9 cellular contexts compared by ENCODE assay signal in the genomic region with DNA sequence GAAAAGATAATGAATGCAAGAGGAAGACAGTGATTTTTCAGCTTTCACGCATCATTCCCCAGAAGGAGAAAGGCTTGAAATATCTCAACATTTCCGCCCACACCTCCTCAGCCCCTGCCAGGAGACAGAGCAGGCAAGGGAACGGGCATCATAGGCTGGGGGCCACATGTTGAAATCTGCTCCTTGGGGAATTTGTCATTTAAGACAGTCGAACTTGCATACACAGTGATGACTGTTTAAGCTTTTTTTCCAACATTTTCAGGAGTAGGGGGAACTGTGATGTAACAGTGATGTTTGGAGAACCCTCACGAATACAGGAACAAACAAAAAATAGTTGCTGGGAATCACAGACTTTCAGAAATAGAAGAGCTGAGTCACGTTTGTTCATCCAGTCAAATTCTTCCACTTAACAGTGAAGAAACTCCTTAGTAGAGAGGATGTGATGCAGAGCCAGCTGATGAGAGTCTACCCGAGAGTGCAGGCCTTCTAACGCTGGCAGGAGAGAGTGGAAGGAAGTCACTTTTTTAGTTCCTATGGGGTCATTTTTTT.
DNase-seq lines count a peak whose midpoint lies in the region; ATAC-seq and TF ChIP-seq lines count a peak whose summit lies in the region.
"Had no signal": no experiment of that assay in that cellular context is flagged by ENCODE, and none has a peak within 500 bp of the region (broad histone marks: within the 10 kb centered on the region; RNA-seq: fewer than 3 reads in every experiment).

No MANE protein-coding gene starts in this region.

- no peak overlapping the region for H3K4me3 ChIP-seq in rectal smooth muscle tissue (ENCODE audit: low read length)

- H3K27ac ChIP-seq in VCaP (peak overlapping the region; percentile 55; the same call in 1 of the 2 replicates), rectal smooth muscle tissue (ENCODE audit: low read depth, low read length) (peak overlapping the region; percentile 74)

- TF ChIP-seq CTCF in VCaP (conservative IDR thresholded peaks at IDR 0.05): no peak

- peaks cover 12% of the 10 kb centered on the region for H3K4me1 ChIP-seq in rectal smooth muscle tissue (ENCODE audit: control insufficient read depth, insufficient read depth, low read length)

- peaks cover 10% of the 10 kb centered on the region for H3K36me3 ChIP-seq in rectal smooth muscle tissue (ENCODE audit: control insufficient read depth, insufficient read depth, low read length)

- H3K27me3 ChIP-seq in rectal smooth muscle tissue (ENCODE audit: control insufficient read depth, insufficient read depth, low read length): no peaks in the 10 kb centered on the region

- DNase-seq in EH (ENCODE audit: low read depth) (peak; percentile 93), glomerular endothelial cell (ENCODE audit: extremely low read depth, low read depth, low spot score) (peak; percentile 94), NK-92 (lab: John Stamatoyannopoulos, UW; ENCODE audit: unreplicated experiment) (no peak), NCI-H2107 (lab: John Stamatoyannopoulos, UW) (no peak), 8988T (no peak)
- DNase-seq: activated T-cell treated with anti-CD3 and anti-CD28 coated beads, Interleukin-2, amount 50 U/mL, for 48 hours had no signal

- H3K9ac ChIP-seq in rectal smooth muscle tissue (ENCODE audit: low read length): no peak overlapping the region

- ATAC-seq in GM21619 (IDR thresholded peaks at IDR 0.05; ENCODE audit: unreplicated experiment): no peak

Comparison
In these comparisons a context has a peak if more than half of its experiments do, and no peak if none do; other contexts are left out.
1. DNase-seq: peak in EH (single experiment) and glomerular endothelial cell (single experiment); none in NK-92 (single experiment), NCI-H2107 (single experiment) and 8988T (single experiment).